8 cellular contexts compared by ENCODE assay signal in genomic region chr2:213065583-213066444, GRCh38.
DNase-seq lines count a peak whose midpoint lies in the region; ATAC-seq and TF ChIP-seq lines count a peak whose summit lies in the region.

No MANE protein-coding gene starts in this region.

- TF ChIP-seq CTCF in AG09309 (IDR thresholded peaks at IDR 0.05; ENCODE audit: control insufficient read depth, insufficient read depth, low read depth, low read length, missing control alignments) (no peak), astrocyte of the spinal cord (IDR thresholded peaks at IDR 0.05; ENCODE audit: low read depth, low read length) (no peak), left lung (IDR thresholded peaks at IDR 0.05) (no peak)

- H3K36me3 ChIP-seq in left lung, result no peaks in the 10 kb centered on the region

- in situ Hi-C loops in astrocyte of the spinal cord (cut with HindIII; ENCODE audit: low sequenced_read_pairs), result no loop called here

- H3K4me3 ChIP-seq in AG09309 (ENCODE audit: control insufficient read depth, low read depth, low read length) (no peak overlapping the region; the same call in 1 of the 2 replicates), astrocyte of the spinal cord (ENCODE audit: low read depth, low read length) (peak overlapping the region; percentile 4), left lung (no peak overlapping the region)

- ATAC-seq in GM19025 (IDR thresholded peaks at IDR 0.05; ENCODE audit: low read depth, unreplicated experiment) (peak; percentile 41), left lung (peak; percentile 90), HG03520 (IDR thresholded peaks at IDR 0.05; ENCODE audit: unreplicated experiment) (no peak), GM21381 (IDR thresholded peaks at IDR 0.05; ENCODE audit: unreplicated experiment) (no peak)

- peaks cover 0 to 6% of the 10 kb centered on the region in 2 donors for H3K4me1 ChIP-seq in left lung

- H3K27ac ChIP-seq in left lung, result peak overlapping the region in 1 of 2 donors; percentile 48

- peak; percentile 27 for DNase-seq in AG09309 (ENCODE audit: low read depth)
- peak; percentile 15 for DNase-seq in NCI-H1105 (lab: John Stamatoyannopoulos, UW)
- peak; percentile 75 for DNase-seq in astrocyte of the spinal cord (ENCODE audit: low read depth, low spot score)
- DNase-seq in left lung, result peak in 1 of 2 donors; percentile 36
- DNase-seq in stimulated activated naive CD4-positive, alpha-beta T cell (lab: John Stamatoyannopoulos, UW), result no peak

- H3K9me3 ChIP-seq in left lung, result no peaks in the 10 kb centered on the region

- H3K27me3 ChIP-seq in left lung, result no peaks in the 10 kb centered on the region

- intact Hi-C loops in left lung (cut with DNase I), result no loop called here

Comparison
In these comparisons a context has a peak if more than half of its experiments do, and no peak if none do; other contexts are left out.
1. DNase-seq: peak in AG09309 (single experiment), NCI-H1105 (single experiment) and astrocyte of the spinal cord (single experiment); none in stimulated activated naive CD4-positive, alpha-beta T cell (0 of 6).
2. ATAC-seq: peak in GM19025 (single experiment) and left lung (single experiment); none in HG03520 (single experiment) and GM21381 (single experiment).